ENCODE assay signal across 10 cellular contexts in the genomic region with DNA sequence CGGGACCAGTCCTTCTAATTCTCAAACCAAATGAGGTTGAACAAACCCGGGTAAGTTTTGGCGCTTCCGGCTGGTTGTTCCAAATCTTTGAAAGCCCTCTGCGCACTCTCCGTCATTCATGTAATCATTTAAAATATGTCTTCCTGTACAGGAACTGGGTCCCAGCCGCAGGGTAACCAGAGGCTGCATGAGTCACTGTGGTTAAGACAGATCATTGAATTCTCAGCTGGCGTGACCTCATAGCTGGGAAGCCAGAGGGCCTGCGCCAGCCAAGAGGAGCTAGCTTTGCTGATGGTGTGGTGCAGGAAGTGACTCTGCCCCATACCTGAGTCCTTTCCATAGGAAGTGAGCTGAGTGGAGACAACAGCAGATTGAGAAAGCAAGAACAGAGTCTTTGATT.
DNase-seq lines count a peak whose midpoint lies in the region; ATAC-seq and TF ChIP-seq lines count a peak whose summit lies in the region.
"Had no signal": no experiment of that assay in that cellular context is flagged by ENCODE, and none has a peak within 500 bp of the region (broad histone marks: within the 10 kb centered on the region; RNA-seq: fewer than 3 reads in every experiment).

No MANE protein-coding gene starts in this region.

- 12% methylated on average over 9 of the region's 9 CpGs for WGBS in smooth muscle cell (ENCODE audit: low lambda C conversion rate)

- intact Hi-C loops in PC-9 (cut with micrococcal nuclease; ENCODE audit: unreplicated experiment): no loop called here

- no peak overlapping the region for H2AFZ ChIP-seq in PC-9
- peak overlapping the region; percentile 4 for H2AFZ ChIP-seq in smooth muscle cell (ENCODE audit: low read depth)

- no peak for TF ChIP-seq CTCF in PC-9 (conservative IDR thresholded peaks at IDR 0.05)
- no peak for TF ChIP-seq CTCF in fibroblast of pulmonary artery (IDR thresholded peaks at IDR 0.05; ENCODE audit: low read length, missing control alignments)
- TF ChIP-seq CTCF in smooth muscle cell (IDR thresholded peaks at IDR 0.05; ENCODE audit: borderline replicate concordance, insufficient read depth, poor library complexity, severe bottlenecking): no peak

- peak overlapping the region; percentile 68 for H3K9ac ChIP-seq in smooth muscle cell (ENCODE audit: low read depth)

- no peak overlapping the region for H3K27ac ChIP-seq in PC-9
- H3K27ac ChIP-seq in smooth muscle cell (ENCODE audit: low read depth): peak overlapping the region; percentile 95

- H3K27me3 ChIP-seq in PC-9 (ENCODE audit: insufficient read depth, low read depth): no peaks in the 10 kb centered on the region
- no peaks in the 10 kb centered on the region for H3K27me3 ChIP-seq in smooth muscle cell (ENCODE audit: low read depth)

- ATAC-seq in GM18868 (IDR thresholded peaks at IDR 0.05; ENCODE audit: unreplicated experiment) (no peak), GM21447 (IDR thresholded peaks at IDR 0.05; ENCODE audit: unreplicated experiment) (no peak)
- ATAC-seq: HCT116 had no signal

- H3K9me3 ChIP-seq in PC-9 (ENCODE audit: insufficient read depth, low read depth) (no peaks in the 10 kb centered on the region), smooth muscle cell (replicated peaks; ENCODE audit: low read depth) (no peaks in the 10 kb centered on the region)

- H3K4me1 ChIP-seq in PC-9 (replicated peaks; ENCODE audit: insufficient read depth) (no peaks in the 10 kb centered on the region), smooth muscle cell (ENCODE audit: low read depth) (peaks cover 5% of the 10 kb centered on the region)

- H4K20me1 ChIP-seq in PC-9 (ENCODE audit: insufficient read depth): no peaks in the 10 kb centered on the region
- H4K20me1 ChIP-seq in smooth muscle cell (ENCODE audit: low read depth): no peaks in the 10 kb centered on the region

- H3F3A ChIP-seq in PC-9 (ENCODE audit: insufficient read depth, low read depth) (no peaks in the 10 kb centered on the region), smooth muscle cell (ENCODE audit: low read depth) (peaks cover 5% of the 10 kb centered on the region)

- H3K4me3 ChIP-seq in PC-9 (no peak overlapping the region), fibroblast of pulmonary artery (replicated peaks; ENCODE audit: low read depth, low read length) (no peak overlapping the region), smooth muscle cell (no peak overlapping the region)

- BruUV-seq in PC-9 (replicated peaks; lab: Mats Ljungman, UMichigan): no TSS peak

- POLR2A ChIA-PET in PC-9 (lab: Charles Lee; ENCODE audit: unreplicated experiment): no interaction called here

- no peaks in the 10 kb centered on the region for H3K36me3 ChIP-seq in PC-9 (ENCODE audit: low read depth)
- no peaks in the 10 kb centered on the region for H3K36me3 ChIP-seq in smooth muscle cell (ENCODE audit: low read depth)

- DNase-seq in DMS79 treated with DMSO at 0.1 percent for 48 hours (lab: John Stamatoyannopoulos, UW): peak; percentile 94
- DNase-seq in PC-9: peak; percentile 35 to 57
- peak; percentile 86 for DNase-seq in activated T-cell treated with anti-CD3 and anti-CD28 coated beads for 24 hours (ENCODE audit: low read depth)
- peak; percentile 99 for DNase-seq in fibroblast of pulmonary artery (ENCODE audit: low read depth)
- peak; percentile 32 for DNase-seq in smooth muscle cell (lab: John Stamatoyannopoulos, UW; ENCODE audit: unreplicated experiment)
- no peak for DNase-seq in NCI-H1930 (lab: John Stamatoyannopoulos, UW)
- DNase-seq: naive B cell had no signal

- no peaks in the 10 kb centered on the region for H3K9me2 ChIP-seq in PC-9 (ENCODE audit: insufficient read depth)

- no peak overlapping the region for H3K4me2 ChIP-seq in PC-9
- H3K4me2 ChIP-seq in smooth muscle cell: peak overlapping the region; percentile 71

- CTCF ChIA-PET in PC-9 (lab: Charles Lee): no interaction called here

- H3K79me2 ChIP-seq in PC-9 (ENCODE audit: low read depth) (no peaks in the 10 kb centered on the region), smooth muscle cell (ENCODE audit: low read depth) (no peaks in the 10 kb centered on the region)

Comparison
In these comparisons a context has a peak if more than half of its experiments do, and no peak if none do; other contexts are left out.
1. DNase-seq: peak in DMS79 treated with DMSO at 0.1 percent for 48 hours (single experiment), PC-9 (2 of 2), activated T-cell treated with anti-CD3 and anti-CD28 coated beads for 24 hours (single experiment), fibroblast of pulmonary artery (single experiment) and smooth muscle cell (single experiment); none in NCI-H1930 (0 of 2).